In the genomic region with DNA sequence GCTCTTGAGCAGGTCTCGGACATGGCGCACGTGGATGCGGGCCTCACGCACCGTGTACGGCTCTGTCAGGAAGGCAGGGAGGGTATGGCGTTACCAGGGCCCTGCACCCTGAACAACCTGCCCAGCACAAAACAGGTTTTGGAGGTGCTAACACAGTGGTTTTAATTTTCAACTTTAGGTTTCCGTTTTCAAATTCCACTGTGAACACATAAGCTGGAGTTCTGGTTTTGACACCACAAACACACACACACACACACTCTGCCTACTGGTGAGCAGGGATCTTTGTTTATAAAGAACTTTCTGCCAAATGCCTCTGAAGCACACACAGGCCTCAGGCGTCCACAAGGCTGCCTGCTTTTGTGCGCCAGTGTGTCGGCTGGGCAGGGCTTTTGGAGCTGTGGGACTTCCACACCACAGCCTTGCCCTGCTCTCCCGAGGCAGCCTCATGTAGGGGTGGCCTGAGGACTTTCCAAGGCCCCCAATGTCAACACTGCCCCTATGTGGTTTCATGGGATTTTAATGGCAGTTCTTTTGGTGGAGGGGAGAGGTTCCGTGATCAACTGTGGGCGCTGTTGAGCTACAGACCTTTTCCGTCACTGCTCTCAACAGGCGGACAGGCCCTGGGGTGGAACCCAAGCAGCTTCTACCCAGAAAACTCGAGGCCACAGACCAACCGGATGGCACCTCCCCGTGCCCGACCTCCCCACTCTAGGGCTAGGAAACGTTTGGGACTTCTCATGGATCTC, we compare ENCODE assay signal across 17 cellular contexts. TPM values are rescaled to one million over a fixed set of nuclear protein-coding genes. Genes with fewer than 3 reads are reported as not detected.
DNase-seq lines count a peak whose midpoint lies in the region; ATAC-seq and TF ChIP-seq lines count a peak whose summit lies in the region.
"Had no signal": no experiment of that assay in that cellular context is flagged by ENCODE, and none has a peak within 500 bp of the region (broad histone marks: within the 10 kb centered on the region; RNA-seq: fewer than 3 reads in every experiment).

No MANE protein-coding gene starts in this region.

- TF ChIP-seq POLR2A in sigmoid colon (IDR thresholded peaks at IDR 0.05) = no peak

- no peaks in the 10 kb centered on the region for H3K36me3 Mint-ChIP-seq in activated naive CD8-positive, alpha-beta T cell treated with anti-CD3 and anti-CD28 coated beads, Interleukin-2, amount 10 ng/mL, durations not matched to agents 7 days and 5 days
- peaks cover 11% of the 10 kb centered on the region for H3K36me3 Mint-ChIP-seq in activated naive CD8-positive, alpha-beta T cell treated with anti-CD3 and anti-CD28 coated beads for 36 hours
- peaks cover 0 to 7% (median 0%) of the 10 kb centered on the region in 3 donors for H3K36me3 Mint-ChIP-seq in immature natural killer cell
- peaks cover 29% of the 10 kb centered on the region for H3K36me3 Mint-ChIP-seq in activated CD8-positive, alpha-beta T cell treated with anti-CD3 and anti-CD28 coated beads for 36 hours (ENCODE audit: low read depth)

- TF ChIP-seq CTCF in WERI-Rb-1 (IDR thresholded peaks at IDR 0.05; ENCODE audit: low read depth, low read length) (0 out of 2 replicates have a peak, but pooled peaks have one; percentile 2), sigmoid colon (IDR thresholded peaks at IDR 0.05) (no peak)
- no peak for TF ChIP-seq CTCF in activated CD8-positive, alpha-beta T cell treated with anti-CD3 and anti-CD28 coated beads for 36 hours (IDR thresholded peaks at IDR 0.05)

- CTCF ChIA-PET in activated CD8-positive, alpha-beta T cell treated with anti-CD3 and anti-CD28 coated beads for 36 hours (lab: Charles Lee) = no interaction called here

- no peaks in the 10 kb centered on the region for H3K9me3 ChIP-seq in WERI-Rb-1 (ENCODE audit: severe bottlenecking)
- H3K9me3 ChIP-seq in sigmoid colon = no peaks in the 10 kb centered on the region
- H3K9me3 ChIP-seq: A549, BLaER1 had no signal

- H3K27me3 ChIP-seq in WERI-Rb-1 (ENCODE audit: insufficient read depth, low read depth, severe bottlenecking) (no peaks in the 10 kb centered on the region), sigmoid colon (no peaks in the 10 kb centered on the region)
- H3K27me3 ChIP-seq: BLaER1, cardiac muscle cell had no signal

- no peaks in the 10 kb centered on the region for H3K27me3 Mint-ChIP-seq in activated naive CD8-positive, alpha-beta T cell treated with anti-CD3 and anti-CD28 coated beads, Interleukin-2, amount 10 ng/mL, durations not matched to agents 7 days and 5 days
- no peaks in the 10 kb centered on the region for H3K27me3 Mint-ChIP-seq in activated naive CD8-positive, alpha-beta T cell treated with anti-CD3 and anti-CD28 coated beads for 36 hours
- peaks cover 0 to 4% (median 2%) of the 10 kb centered on the region in 3 donors for H3K27me3 Mint-ChIP-seq in immature natural killer cell (ENCODE audit: low read depth in 3 of 3)
- no peaks in the 10 kb centered on the region for H3K27me3 Mint-ChIP-seq in activated CD8-positive, alpha-beta T cell treated with anti-CD3 and anti-CD28 coated beads for 36 hours
- H3K27me3 Mint-ChIP-seq: activated T-helper 17 cell treated with anti-CD3 and anti-CD28 coated beads, Interleukin-2, amount 50 U/mL, for 72 hours had no signal

- H3K36me3 ChIP-seq in WERI-Rb-1 (peaks cover 67% of the 10 kb centered on the region), sigmoid colon (peaks cover 33 to 72% (median 51%) of the 10 kb centered on the region in 4 donors)

- H3K27ac Mint-ChIP-seq in activated naive CD8-positive, alpha-beta T cell treated with anti-CD3 and anti-CD28 coated beads, Interleukin-2, amount 10 ng/mL, durations not matched to agents 7 days and 5 days = no peak overlapping the region
- no peak overlapping the region for H3K27ac Mint-ChIP-seq in activated naive CD8-positive, alpha-beta T cell treated with anti-CD3 and anti-CD28 coated beads for 36 hours
- H3K27ac Mint-ChIP-seq in immature natural killer cell = peak overlapping the region in 3 of 6 donors; percentile 28 to 60 (median 49)
- no peak overlapping the region for H3K27ac Mint-ChIP-seq in activated CD8-positive, alpha-beta T cell treated with anti-CD3 and anti-CD28 coated beads for 36 hours
- H3K27ac Mint-ChIP-seq: activated T-helper 17 cell treated with anti-CD3 and anti-CD28 coated beads, Interleukin-2, amount 50 U/mL, for 72 hours had no signal

- intact Hi-C loops in sigmoid colon (cut with DNase I) = no loop called here
- intact Hi-C loops in activated CD8-positive, alpha-beta T cell treated with anti-CD3 and anti-CD28 coated beads for 36 hours (cut with micrococcal nuclease) = no loop called here

- H3K4me3 Mint-ChIP-seq in activated naive CD8-positive, alpha-beta T cell treated with anti-CD3 and anti-CD28 coated beads, Interleukin-2, amount 10 ng/mL, durations not matched to agents 7 days and 5 days = no peak overlapping the region
- H3K4me3 Mint-ChIP-seq in activated naive CD8-positive, alpha-beta T cell treated with anti-CD3 and anti-CD28 coated beads for 36 hours = no peak overlapping the region
- H3K4me3 Mint-ChIP-seq in immature natural killer cell = peak overlapping the region in 3 of 5 donors; percentile 21 to 40 (median 30)
- no peak overlapping the region for H3K4me3 Mint-ChIP-seq in activated CD8-positive, alpha-beta T cell treated with anti-CD3 and anti-CD28 coated beads for 36 hours
- H3K4me3 Mint-ChIP-seq: activated T-helper 17 cell treated with anti-CD3 and anti-CD28 coated beads, Interleukin-2, amount 50 U/mL, for 72 hours had no signal

- WGBS in sigmoid colon, 2 donors = 91 to 93% methylated on average over 22 of the region's 22 CpGs

- no peak for ATAC-seq in activated naive CD8-positive, alpha-beta T cell treated with anti-CD3 and anti-CD28 coated beads, Interleukin-2, amount 10 ng/mL, durations not matched to agents 7 days and 5 days (ENCODE audit: low read depth)
- ATAC-seq in activated CD8-positive, alpha-beta T cell treated with anti-CD3 and anti-CD28 coated beads for 36 hours = no peak
- ATAC-seq in esophagus mucosa = no peak
- ATAC-seq: A549; activated CD4-positive, CD25-positive, alpha-beta regulatory T cell treated with anti-CD3 and anti-CD28 coated beads, Interleukin-2, amount 50 U/mL, for 24 hours; activated T-helper 17 cell treated with anti-CD3 and anti-CD28 coated beads, Interleukin-2, amount 50 U/mL, for 72 hours; SK-N-SH treated with all-trans-retinoic acid at 6 μM for 48 hours had no signal

- no peak overlapping the region for H3K27ac ChIP-seq in WERI-Rb-1
- H3K27ac ChIP-seq in sigmoid colon = peak overlapping the region; percentile 20 to 53 (median 34)
- H3K27ac ChIP-seq: A549, BLaER1, cardiac muscle cell had no signal

- DNase-seq in activated naive CD8-positive, alpha-beta T cell treated with anti-CD3 and anti-CD28 coated beads, Interleukin-2, amount 10 ng/mL, durations not matched to agents 7 days and 5 days = peak; percentile 15
- DNase-seq in activated naive CD8-positive, alpha-beta T cell treated with anti-CD3 and anti-CD28 coated beads for 36 hours = no peak
- DNase-seq in WERI-Rb-1 (no peak), immature natural killer cell (no peak), sigmoid colon (peak; percentile 59), GM03348 (ENCODE audit: low spot score) (no peak)
- no peak for DNase-seq in activated CD8-positive, alpha-beta T cell treated with anti-CD3 and anti-CD28 coated beads for 36 hours
- DNase-seq: IMR-90, NCI-H1694 treated with DMSO at 0.1 percent for 48 hours had no signal

- H3K4me1 ChIP-seq in sigmoid colon = peaks cover 0 to 29% (median 11%) of the 10 kb centered on the region in 4 donors

- H3K9me3 Mint-ChIP-seq in activated naive CD8-positive, alpha-beta T cell treated with anti-CD3 and anti-CD28 coated beads, Interleukin-2, amount 10 ng/mL, durations not matched to agents 7 days and 5 days = no peaks in the 10 kb centered on the region
- no peaks in the 10 kb centered on the region for H3K9me3 Mint-ChIP-seq in activated naive CD8-positive, alpha-beta T cell treated with anti-CD3 and anti-CD28 coated beads for 36 hours
- H3K9me3 Mint-ChIP-seq in immature natural killer cell = no peaks in the 10 kb centered on the region
- no peaks in the 10 kb centered on the region for H3K9me3 Mint-ChIP-seq in activated CD8-positive, alpha-beta T cell treated with anti-CD3 and anti-CD28 coated beads for 36 hours
- H3K9me3 Mint-ChIP-seq: activated T-helper 17 cell treated with anti-CD3 and anti-CD28 coated beads, Interleukin-2, amount 50 U/mL, for 72 hours had no signal

- peaks cover 2% of the 10 kb centered on the region for H3K4me1 Mint-ChIP-seq in activated naive CD8-positive, alpha-beta T cell treated with anti-CD3 and anti-CD28 coated beads, Interleukin-2, amount 10 ng/mL, durations not matched to agents 7 days and 5 days
- H3K4me1 Mint-ChIP-seq in activated naive CD8-positive, alpha-beta T cell treated with anti-CD3 and anti-CD28 coated beads for 36 hours = peaks cover 3% of the 10 kb centered on the region
- H3K4me1 Mint-ChIP-seq in immature natural killer cell = peaks cover 10 to 15% of the 10 kb centered on the region in 2 donors
- peaks cover 7% of the 10 kb centered on the region for H3K4me1 Mint-ChIP-seq in activated CD8-positive, alpha-beta T cell treated with anti-CD3 and anti-CD28 coated beads for 36 hours (ENCODE audit: low read depth)
- H3K4me1 Mint-ChIP-seq: activated T-helper 17 cell treated with anti-CD3 and anti-CD28 coated beads, Interleukin-2, amount 50 U/mL, for 72 hours had no signal

- H3K4me3 ChIP-seq in WERI-Rb-1 (ENCODE audit: low read depth, low read length) (no peak overlapping the region), sigmoid colon (no peak overlapping the region)
- H3K4me3 ChIP-seq: A549, BLaER1, cardiac muscle cell had no signal

- TF ChIP-seq EP300 in sigmoid colon (IDR thresholded peaks at IDR 0.05) = no peak

- POLR2A ChIA-PET in activated naive CD8-positive, alpha-beta T cell treated with anti-CD3 and anti-CD28 coated beads, Interleukin-2, amount 10 ng/mL, durations not matched to agents 7 days and 5 days (lab: Charles Lee) = no interaction called here
- POLR2A ChIA-PET in activated CD8-positive, alpha-beta T cell treated with anti-CD3 and anti-CD28 coated beads for 36 hours (lab: Charles Lee) = interaction anchor here (0.7 to 1.9 kb wide), 5 partner anchors 9 to 22 kb away, joined by 3 to 6 read pairs (median 3); no protein-coding TSS in a partner anchor

RNA-seq across cellular contexts. Expression of gene CLUH, which starts 9.4 kb away (rescaled TPM):
- 10 to 100 TPM; 46.2 to 48.7 TPM for total RNA-seq in activated naive CD8-positive, alpha-beta T cell treated with anti-CD3 and anti-CD28 coated beads, Interleukin-2, amount 10 ng/mL, durations not matched to agents 7 days and 5 days
- 100 to 1,000 TPM; 162 to 171 TPM for total RNA-seq in activated naive CD8-positive, alpha-beta T cell treated with anti-CD3 and anti-CD28 coated beads for 36 hours
- polyA plus RNA-seq in immature natural killer cell (10 to 100 TPM in 1 of 3 donors, 1 to 10 TPM in 2; 4.6 to 11.6 (median 7.4) TPM), sigmoid colon (100 to 1,000 TPM in 1 of 3 donors, 10 to 100 TPM in 2; 20.4 to 119 (median 27.0) TPM)
- total RNA-seq in sigmoid colon (10 to 100 TPM; 26.3 to 70.9 (median 39.3) TPM), esophagus mucosa (99.0 TPM)
- total RNA-seq in activated CD8-positive, alpha-beta T cell treated with anti-CD3 and anti-CD28 coated beads for 36 hours = 100 to 1,000 TPM; 105 to 111 TPM

RNA-seq across cellular contexts. Expression of gene CCDC92B, which starts 47.3 kb away (rescaled TPM):
- total RNA-seq in activated naive CD8-positive, alpha-beta T cell treated with anti-CD3 and anti-CD28 coated beads, Interleukin-2, amount 10 ng/mL, durations not matched to agents 7 days and 5 days = under 1 TPM; 0.08 to 0.09 TPM
- not detected for total RNA-seq in activated naive CD8-positive, alpha-beta T cell treated with anti-CD3 and anti-CD28 coated beads for 36 hours
- polyA plus RNA-seq in immature natural killer cell = not detected
- under 1 TPM in 1 of 4 donors, not detected in 3; 0.14 TPM for total RNA-seq in sigmoid colon
- under 1 TPM; under 0.01 to 0.77 (median 0.23) TPM for polyA plus RNA-seq in sigmoid colon
- total RNA-seq in activated CD8-positive, alpha-beta T cell treated with anti-CD3 and anti-CD28 coated beads for 36 hours = under 1 TPM in 1 of 2 experiments, not detected in 1; 0.09 TPM
- 0.68 TPM for total RNA-seq in esophagus mucosa
- total RNA-seq: fibroblast of lung, IMR-90 had no signal
- polyA plus RNA-seq: fibroblast of lung, IMR-90 had no signal

Comparison
In these comparisons a context has a peak if more than half of its experiments do, and no peak if none do; other contexts are left out.
1. DNase-seq: peak in activated naive CD8-positive, alpha-beta T cell treated with anti-CD3 and anti-CD28 coated beads, Interleukin-2, amount 10 ng/mL, durations not matched to agents 7 days and 5 days (single experiment) and sigmoid colon (single experiment); none in activated naive CD8-positive, alpha-beta T cell treated with anti-CD3 and anti-CD28 coated beads for 36 hours (single experiment), WERI-Rb-1 (single experiment), immature natural killer cell (0 of 3), GM03348 (single experiment) and activated CD8-positive, alpha-beta T cell treated with anti-CD3 and anti-CD28 coated beads for 36 hours (single experiment).
2. H3K4me3 Mint-ChIP-seq: peak in immature natural killer cell (3 of 5); none in activated naive CD8-positive, alpha-beta T cell treated with anti-CD3 and anti-CD28 coated beads, Interleukin-2, amount 10 ng/mL, durations not matched to agents 7 days and 5 days (single experiment), activated naive CD8-positive, alpha-beta T cell treated with anti-CD3 and anti-CD28 coated beads for 36 hours (single experiment) and activated CD8-positive, alpha-beta T cell treated with anti-CD3 and anti-CD28 coated beads for 36 hours (single experiment).